In the genomic region with DNA sequence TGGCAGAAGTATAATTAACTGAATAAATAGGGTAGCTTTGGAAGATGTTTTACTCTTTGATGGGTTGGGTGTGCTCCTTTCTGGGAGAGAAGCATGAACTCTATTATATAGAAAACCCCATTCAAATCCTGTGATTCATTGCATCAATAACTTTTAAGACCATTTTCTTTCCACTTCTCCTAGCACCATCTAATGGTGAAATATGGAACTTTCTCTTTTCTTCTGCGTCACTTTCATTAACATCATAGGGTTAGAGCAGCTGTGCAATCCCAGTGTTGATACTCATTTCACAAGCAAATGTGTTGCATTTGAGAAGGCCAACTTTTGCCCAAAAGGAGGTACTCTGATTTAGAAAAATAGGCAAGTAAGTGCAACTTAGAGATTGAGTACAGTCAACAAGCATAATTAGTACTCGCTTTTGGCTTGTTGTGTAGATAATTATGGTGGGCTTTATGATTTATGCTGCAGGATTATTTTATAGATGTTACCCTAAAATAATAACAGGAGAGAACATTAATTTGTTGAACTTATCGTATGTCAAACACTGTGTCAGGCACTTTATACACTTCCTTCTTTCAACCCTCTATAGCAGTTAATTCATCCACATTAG, we compare ENCODE assay signal across 8 cellular contexts.
DNase-seq lines count a peak whose midpoint lies in the region; ATAC-seq, FAIRE-seq and TF ChIP-seq lines count a peak whose summit lies in the region.

No MANE protein-coding gene starts in this region.

- no peaks in the 10 kb centered on the region for H3K27me3 ChIP-seq in astrocyte (ENCODE audit: insufficient read depth, low read length)

- peaks cover 38% of the 10 kb centered on the region for H3K4me1 ChIP-seq in astrocyte (ENCODE audit: insufficient read depth, low read length)

- no peaks in the 10 kb centered on the region for H3K9me3 Mint-ChIP-seq in astrocyte (ENCODE audit: unreplicated experiment)
- no peaks in the 10 kb centered on the region for H3K9me3 Mint-ChIP-seq in immature natural killer cell
- H3K9me3 Mint-ChIP-seq in stimulated activated naive CD8-positive, alpha-beta T cell treated with anti-CD3 and anti-CD28 coated beads, Interleukin-15, amount 100 ng/mL, for 72 hours, result no peaks in the 10 kb centered on the region

- no peak overlapping the region for H3K27ac ChIP-seq in astrocyte (ENCODE audit: low read depth, low read length)

- no peaks in the 10 kb centered on the region for H4K20me1 ChIP-seq in astrocyte (ENCODE audit: insufficient read depth, low read length)

- H3K27ac Mint-ChIP-seq in astrocyte (ENCODE audit: unreplicated experiment) (peak overlapping the region; percentile 8), immature natural killer cell (no peak overlapping the region)
- H3K27ac Mint-ChIP-seq in stimulated activated naive CD8-positive, alpha-beta T cell treated with anti-CD3 and anti-CD28 coated beads, Interleukin-15, amount 100 ng/mL, for 72 hours, result no peak overlapping the region

- H3K4me3 Mint-ChIP-seq in astrocyte (ENCODE audit: unreplicated experiment) (no peak overlapping the region), immature natural killer cell (no peak overlapping the region)
- no peak overlapping the region for H3K4me3 Mint-ChIP-seq in stimulated activated naive CD8-positive, alpha-beta T cell treated with anti-CD3 and anti-CD28 coated beads, Interleukin-15, amount 100 ng/mL, for 72 hours

- peak overlapping the region; percentile 7 for H3K9ac ChIP-seq in astrocyte (ENCODE audit: low read length)

- in situ Hi-C loops in Caki2 (cut with HindIII; ENCODE audit: low pct_unique_long_range_greater_than_20kb, low sequenced_read_pairs), result no loop called here

- peak; percentile 62 for DNase-seq in Caki2 (ENCODE audit: low read depth)
- peak; percentile 78 for DNase-seq in NCI-H2227 (lab: John Stamatoyannopoulos, UW; ENCODE audit: unreplicated experiment)
- DNase-seq in astrocyte (ENCODE audit: low read depth), result peak; percentile 53
- DNase-seq in immature natural killer cell, result peak; percentile 14 to 16 (median 15)
- no peak for DNase-seq in stimulated activated naive CD8-positive, alpha-beta T cell treated with anti-CD3 and anti-CD28 coated beads, Interleukin-15, amount 100 ng/mL, for 72 hours
- DNase-seq in stimulated activated naive CD4-positive, alpha-beta T cell treated with Interleukin-2 at 50 U/mL for 16 hours (lab: John Stamatoyannopoulos, UW), result no peak

- peaks cover 56% of the 10 kb centered on the region for H3K4me1 Mint-ChIP-seq in astrocyte (ENCODE audit: low read depth, unreplicated experiment)
- H3K4me1 Mint-ChIP-seq in immature natural killer cell, result no peaks in the 10 kb centered on the region
- H3K4me1 Mint-ChIP-seq in stimulated activated naive CD8-positive, alpha-beta T cell treated with anti-CD3 and anti-CD28 coated beads, Interleukin-15, amount 100 ng/mL, for 72 hours, result no peaks in the 10 kb centered on the region

- H3K27me3 Mint-ChIP-seq in astrocyte (ENCODE audit: low read depth, unreplicated experiment) (no peaks in the 10 kb centered on the region), immature natural killer cell (ENCODE audit: low read depth in 3 of 3) (peaks cover 0 to 3% (median 2%) of the 10 kb centered on the region in 3 donors)
- peaks cover 33% of the 10 kb centered on the region for H3K27me3 Mint-ChIP-seq in stimulated activated naive CD8-positive, alpha-beta T cell treated with anti-CD3 and anti-CD28 coated beads, Interleukin-15, amount 100 ng/mL, for 72 hours

- H3K4me2 ChIP-seq in astrocyte (ENCODE audit: low read length), result no peak overlapping the region

- H3K36me3 ChIP-seq in astrocyte (ENCODE audit: insufficient read depth, low read length), result no peaks in the 10 kb centered on the region

- FAIRE-seq in astrocyte (lab: Jason Lieb, UNC), result peak; percentile 85

- H3K4me3 ChIP-seq in astrocyte (ENCODE audit: insufficient read depth, low read depth, low read length), result no peak overlapping the region

- no peaks in the 10 kb centered on the region for H3K79me2 ChIP-seq in astrocyte (ENCODE audit: insufficient read depth, low read length)

- no peaks in the 10 kb centered on the region for H3K36me3 Mint-ChIP-seq in astrocyte (ENCODE audit: low read depth, unreplicated experiment)
- no peaks in the 10 kb centered on the region for H3K36me3 Mint-ChIP-seq in immature natural killer cell

- no peaks in the 10 kb centered on the region for H3K9me3 ChIP-seq in astrocyte (ENCODE audit: insufficient read depth, low read depth, low read length)

- ATAC-seq in GM19035 (IDR thresholded peaks at IDR 0.05; ENCODE audit: unreplicated experiment) (peak; percentile 84), HG03139 (IDR thresholded peaks at IDR 0.05; ENCODE audit: unreplicated experiment) (peak; percentile 68)
- ATAC-seq in stimulated activated naive CD8-positive, alpha-beta T cell treated with anti-CD3 and anti-CD28 coated beads, Interleukin-15, amount 100 ng/mL, for 72 hours, result peak; percentile 74

- TF ChIP-seq CTCF in astrocyte (IDR thresholded peaks at IDR 0.05; ENCODE audit: insufficient read depth, low read depth, low read length), result peak; percentile 80

- H2AFZ ChIP-seq in astrocyte (ENCODE audit: low read depth, low read length), result no peak overlapping the region

Comparison
In these comparisons a context has a peak if more than half of its experiments do, and no peak if none do; other contexts are left out.
1. DNase-seq: peak in Caki2 (single experiment), NCI-H2227 (single experiment), astrocyte (single experiment) and immature natural killer cell (3 of 3); none in stimulated activated naive CD8-positive, alpha-beta T cell treated with anti-CD3 and anti-CD28 coated beads, Interleukin-15, amount 100 ng/mL, for 72 hours (0 of 2) and stimulated activated naive CD4-positive, alpha-beta T cell treated with Interleukin-2 at 50 U/mL for 16 hours (single experiment).
2. Peak in every context shown above with its lines, with median percentiles within 50 percentile points of each other: ATAC-seq.